23 cellular contexts compared by ENCODE assay signal in genomic region chr2:109525836-109526235, GRCh38.
"Had no signal": no experiment of that assay in that cellular context is flagged by ENCODE, and none has a peak within 500 bp of the region (broad histone marks: within the 10 kb centered on the region; RNA-seq: fewer than 3 reads in every experiment).

No MANE protein-coding gene starts in this region.

- H3K27ac ChIP-seq: brain microvascular endothelial cell, left lung, neutrophil, right lobe of liver, skin epidermis, thoracic aorta, uterus, VCaP had no signal

- H3K4me3 ChIP-seq: left lung, lung, mucosa of descending colon, right lobe of liver, skin epidermis, thoracic aorta, uterus had no signal

- H3K4me1 ChIP-seq: uterus had no signal

- H3K36me3 ChIP-seq: brain microvascular endothelial cell, left lung, neutrophil, right lobe of liver, thoracic aorta, uterus had no signal

- DNase-seq: activated CD4-positive, alpha-beta T cell treated with anti-CD3 and anti-CD28 coated beads for 48 hours; activated CD4-positive, alpha-beta T cell treated with anti-CD3 and anti-CD28 coated beads, Interleukin-2, amount 50 U/mL, for 48 hours; activated gamma-delta T cell; activated naive CD4-positive, alpha-beta T cell treated with anti-CD3 and anti-CD28 coated beads, Interleukin-2, amount 50 U/mL, for 16 hours; amniotic stem cell; brain microvascular endothelial cell; central memory CD4-positive, alpha-beta T cell; effector CD8-positive, alpha-beta T cell; glutamatergic neuron; left lung; mesendoderm; mucosa of descending colon; right lobe of liver; stimulated activated CD4-positive, alpha-beta T cell treated with anti-CD3 and anti-CD28 coated beads, Interleukin-4, amount 100 ng/mL, for 24 hours; trophoblast cell had no signal

- ATAC-seq: left lung; mucosa of descending colon; natural killer cell treated with Interleukin-12 subunit alpha and Interleukin-12 subunit beta and Interleukin-15 and Interleukin-18, amount 100 ng/mL, for 72 hours; right lobe of liver; stimulated activated effector memory CD8-positive, alpha-beta T cell treated with anti-CD3 and anti-CD28 coated beads, Interleukin-12 subunit alpha, Interleukin-12 subunit beta, amount 100 ng/mL, for 72 hours had no signal

- H3K27me3 ChIP-seq: brain microvascular endothelial cell, left lung, neutrophil, right lobe of liver, uterus had no signal

- H3K9me3 ChIP-seq: left lung, mucosa of descending colon, neutrophil, right lobe of liver, thoracic aorta, uterus had no signal
